8 cellular contexts compared by ENCODE assay signal in the genomic region with DNA sequence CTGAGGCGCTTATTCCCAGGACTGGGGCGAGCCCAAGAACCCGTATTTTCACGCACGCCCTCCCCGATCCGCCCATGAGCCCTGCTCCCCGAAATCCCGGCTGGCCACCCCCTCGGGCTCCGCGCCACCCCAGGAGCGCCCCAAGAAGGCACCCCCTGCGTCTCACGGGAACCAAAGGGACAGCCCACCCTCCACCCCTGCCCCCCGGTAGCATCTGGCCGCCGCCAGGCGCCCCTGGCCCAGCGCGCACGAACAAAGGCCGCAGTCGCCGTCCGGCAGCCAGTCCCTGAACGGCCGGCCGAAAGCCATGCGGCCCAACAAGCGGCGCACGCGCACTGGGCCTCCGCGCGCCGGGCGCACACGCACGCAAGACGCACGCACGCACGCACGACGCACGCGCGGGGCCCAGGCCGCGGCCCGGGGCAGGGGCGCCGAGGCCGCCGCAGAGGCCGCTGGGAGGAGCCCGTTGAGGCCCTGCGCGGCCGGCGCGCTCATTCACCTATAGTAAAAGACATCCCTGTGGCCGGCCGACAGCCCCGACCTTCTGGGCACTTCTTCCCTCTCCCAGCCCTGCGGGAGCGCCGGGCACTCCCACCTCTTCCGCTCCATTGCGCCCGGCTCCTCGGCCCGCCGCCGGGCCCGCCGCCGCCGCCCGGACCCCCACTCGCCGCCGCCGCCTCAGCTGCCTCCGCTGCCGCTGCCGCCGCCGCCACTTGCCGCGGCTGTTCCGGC. TPM values are rescaled to one million over a fixed set of nuclear protein-coding genes. Genes with fewer than 3 reads are reported as not detected.
DNase-seq lines count a peak whose midpoint lies in the region; ATAC-seq and TF ChIP-seq lines count a peak whose summit lies in the region.

No MANE protein-coding gene starts in this region.

- peak overlapping the region; percentile 94 for H3K4me3 Mint-ChIP-seq in neural progenitor cell

- H3K9me3 ChIP-seq in DOHH2 (ENCODE audit: control insufficient read depth, insufficient read depth, low read length) = no peaks in the 10 kb centered on the region
- H3K9me3 ChIP-seq in neural progenitor cell (ENCODE audit: low read depth) = no peaks in the 10 kb centered on the region
- no peaks in the 10 kb centered on the region for H3K9me3 ChIP-seq in stomach

- H3K27ac ChIP-seq in DOHH2 (ENCODE audit: low read depth, low read length) = peak overlapping the region; percentile 85
- peak overlapping the region; percentile 98 for H3K27ac ChIP-seq in neural progenitor cell
- H3K27ac ChIP-seq in stomach = peak overlapping the region; percentile 91 to 99 (median 96)

- peaks cover 51% of the 10 kb centered on the region for H3K36me3 ChIP-seq in DOHH2 (ENCODE audit: control insufficient read depth, low read length)
- H3K36me3 ChIP-seq in neural progenitor cell = no peaks in the 10 kb centered on the region
- H3K36me3 ChIP-seq in stomach = peaks cover 11 to 27% (median 23%) of the 10 kb centered on the region in 4 donors

- H3K9ac ChIP-seq in neural progenitor cell = peak overlapping the region; percentile 82

- WGBS in stomach, 5 donors = 0 to 3% (median 0%) methylated on average over 1 to 92 of the region's 94 CpGs

- peaks cover 23% of the 10 kb centered on the region for H3K4me1 Mint-ChIP-seq in neural progenitor cell

- H3K27me3 ChIP-seq in DOHH2 (ENCODE audit: control insufficient read depth, low read length) (no peaks in the 10 kb centered on the region), neural progenitor cell (no peaks in the 10 kb centered on the region), stomach (no peaks in the 10 kb centered on the region)

- H3K79me2 ChIP-seq in DOHH2 (ENCODE audit: control insufficient read depth, low read length) (peaks cover 53% of the 10 kb centered on the region), neural progenitor cell (ENCODE audit: low read depth) (peaks cover 49% of the 10 kb centered on the region)

- TF ChIP-seq CTCF in DOHH2 (IDR thresholded peaks at IDR 0.05; ENCODE audit: low read depth, low read length, poor library complexity, severe bottlenecking) (no peak), foreskin fibroblast (IDR thresholded peaks at IDR 0.05; ENCODE audit: low read depth, low read length) (no peak), neural progenitor cell (IDR thresholded peaks at IDR 0.05) (no peak), stomach (IDR thresholded peaks at IDR 0.05) (no peak)

- peak overlapping the region; percentile 87 for H3K4me3 ChIP-seq in DOHH2 (ENCODE audit: low read length)
- peak overlapping the region; percentile 97 for H3K4me3 ChIP-seq in Jurkat, Clone E6-1 (ENCODE audit: low read length)
- peak overlapping the region; percentile 78 to 84 for H3K4me3 ChIP-seq in foreskin fibroblast (ENCODE audit: low read depth in 1 of 2, low read length in 2 of 2)
- H3K4me3 ChIP-seq in neural progenitor cell = peak overlapping the region; percentile 77
- H3K4me3 ChIP-seq in stomach = peak overlapping the region; percentile 72 to 96 (median 87)

- no peak for TF ChIP-seq EP300 in stomach (IDR thresholded peaks at IDR 0.05)

- ATAC-seq in GM21619 (IDR thresholded peaks at IDR 0.05; ENCODE audit: unreplicated experiment) = peak; percentile 53

- peak; percentile 71 for DNase-seq in Jurkat, Clone E6-1 (ENCODE audit: low read depth, low spot score)
- DNase-seq in RPMI7951 (ENCODE audit: low read depth) (peak; percentile 84), activated gamma-delta T cell treated with Interleukin-2 at 50 U/mL for 16 hours (peak; percentile 78), foreskin fibroblast (peak; percentile 89 to 96), neural progenitor cell (ENCODE audit: low spot score) (peak; percentile 96), stomach (peak; percentile 89)

- H3K4me2 ChIP-seq in DOHH2 (ENCODE audit: low read length) (peak overlapping the region; percentile 88), neural progenitor cell (peak overlapping the region; percentile 89)

- H2AFZ ChIP-seq in neural progenitor cell (replicated peaks) = no peak overlapping the region

- TF ChIP-seq POLR2A in stomach (IDR thresholded peaks at IDR 0.05) = peak in 1 of 4 donors; percentile 22

- H3K36me3 Mint-ChIP-seq in neural progenitor cell = peaks cover 19% of the 10 kb centered on the region

- H3K4me1 ChIP-seq in DOHH2 (ENCODE audit: control insufficient read depth, low read length) (peaks cover 28% of the 10 kb centered on the region), neural progenitor cell (peaks cover 15% of the 10 kb centered on the region), stomach (peaks cover 22 to 47% (median 39%) of the 10 kb centered on the region in 4 donors)

- H3K27ac Mint-ChIP-seq in neural progenitor cell = peak overlapping the region; percentile 99

- H4K20me1 ChIP-seq in DOHH2 (ENCODE audit: control insufficient read depth, insufficient read depth, low read depth, low read length) = peaks cover 8% of the 10 kb centered on the region; the same call in 1 of the 2 replicates
- peaks cover 41% of the 10 kb centered on the region for H4K20me1 ChIP-seq in neural progenitor cell (ENCODE audit: low read depth)

- intact Hi-C loops in stomach (cut with DNase I; ENCODE audit: low total_unique reads) = no loop called here

- no peaks in the 10 kb centered on the region for H3K9me3 Mint-ChIP-seq in neural progenitor cell

- no peaks in the 10 kb centered on the region for H3K9me2 ChIP-seq in DOHH2 (replicated peaks; ENCODE audit: control insufficient read depth, low read length)

- peaks cover 3% of the 10 kb centered on the region for H3K27me3 Mint-ChIP-seq in neural progenitor cell (ENCODE audit: insufficient read depth, low read depth)

- H3F3A ChIP-seq in DOHH2 (ENCODE audit: control insufficient read depth, insufficient read depth) (peaks cover 12% of the 10 kb centered on the region), neural progenitor cell (ENCODE audit: low read depth) (peaks cover 44% of the 10 kb centered on the region)

RNA-seq across cellular contexts. Expression of gene MBD3, which starts 0.5 kb away (rescaled TPM):
- polyA plus RNA-seq in Jurkat, Clone E6-1 (2012; ENCODE audit: insufficient read depth, insufficient read length) = 53.6 TPM
- 55.2 and 63.2 TPM in 2 replicates for total RNA-seq in RPMI7951 (2014; rRNA removed; shearing (Covaris generic))
- total RNA-seq in neural progenitor cell (ENCODE audit: low replicate concordance) (34.2 and 117 TPM in 2 replicates), stomach (100 to 1,000 TPM in 1 of 5 donors, 10 to 100 TPM in 4; 39.8 to 154 (median 46.2) TPM)
- polyA plus RNA-seq in stomach = 100 to 1,000 TPM in 1 of 3 donors, 10 to 100 TPM in 2; 53.2 to 107 (median 61.6) TPM

RNA-seq across cellular contexts. Expression of gene UQCR11, which starts 13.1 kb away (rescaled TPM):
- polyA plus RNA-seq in Jurkat, Clone E6-1 (2012; ENCODE audit: insufficient read depth, insufficient read length) = 287 TPM
- total RNA-seq in RPMI7951 (2014; rRNA removed; shearing (Covaris generic)) = 124 and 144 TPM in 2 replicates
- total RNA-seq in neural progenitor cell (ENCODE audit: low replicate concordance) = 37.4 and 51.4 TPM in 2 replicates
- 100 to 1,000 TPM in 3 of 5 donors, 10 to 100 TPM in 2; 32.2 to 659 (median 151) TPM for total RNA-seq in stomach
- 100 to 1,000 TPM; 140 to 217 (median 191) TPM for polyA plus RNA-seq in stomach

RNA-seq across cellular contexts. Expression of gene MEX3D, which starts 24.1 kb away (rescaled TPM):
- polyA plus RNA-seq in Jurkat, Clone E6-1 (2012; ENCODE audit: insufficient read depth, insufficient read length) = 9.0 TPM
- 8.4 and 18.9 TPM in 2 replicates for total RNA-seq in RPMI7951 (2014; rRNA removed; shearing (Covaris generic))
- total RNA-seq in neural progenitor cell (ENCODE audit: low replicate concordance) (15.9 and 87.3 TPM in 2 replicates), stomach (10 to 100 TPM in 3 of 5 donors, 1 to 10 TPM in 2; 9.4 to 90.4 (median 20.1) TPM)
- 10 to 100 TPM in 1 of 3 donors, 1 to 10 TPM in 2; 4.9 to 11.8 (median 7.8) TPM for polyA plus RNA-seq in stomach

Comparison
In these comparisons a context has a peak if more than half of its experiments do, and no peak if none do; other contexts are left out.
1. Peak in every context shown above with its lines: DNase-seq, ATAC-seq, H3K4me3 ChIP-seq and H3K27ac ChIP-seq.